1 cellular context compared by ENCODE assay signal in the genomic region with DNA sequence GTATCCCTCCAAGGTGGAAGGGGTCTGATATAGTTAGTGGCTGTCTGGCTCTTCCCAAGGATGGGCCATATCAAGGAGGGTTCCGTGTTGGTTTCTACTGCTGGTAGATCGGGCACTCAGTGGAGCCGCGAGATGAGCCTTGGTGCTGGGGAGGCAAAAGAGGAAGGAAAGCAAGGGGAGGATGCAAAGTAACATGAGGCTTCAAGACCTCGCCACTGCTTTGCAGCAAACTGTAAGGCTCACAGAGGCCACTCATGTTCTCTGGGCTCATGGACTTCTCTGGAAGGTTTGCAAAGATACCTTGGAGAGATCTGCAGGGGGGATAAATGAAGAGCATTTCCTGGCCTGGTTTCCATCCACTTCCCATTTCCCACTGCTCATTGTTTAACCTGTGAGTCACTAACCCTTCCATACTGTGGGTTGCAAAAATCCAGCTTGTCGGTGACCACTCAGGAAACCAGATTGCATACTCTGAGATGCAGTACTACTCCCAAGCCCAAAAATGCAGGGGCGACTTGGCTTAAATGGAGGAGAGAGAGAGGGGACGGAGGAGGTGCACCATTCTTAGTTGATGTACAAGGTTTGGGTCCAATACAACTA.
TF ChIP-seq lines count a peak whose summit lies in the region.

No MANE protein-coding gene starts in this region.

TF ChIP-seq in endothelial cell of umbilical vein, 7 proteins besides CTCF, POLR2A, EP300 and RAD21 (continued from another document):
- TF ChIP-seq MAX (IDR thresholded peaks at IDR 0.05; ENCODE audit: insufficient read depth, insufficient read length) = no peak
- peak; percentile 83 for TF ChIP-seq JUN (IDR thresholded peaks at IDR 0.05; ENCODE audit: borderline replicate concordance, insufficient read depth, insufficient read length, low read depth)
TF ChIP-seq in endothelial cell of umbilical vein: peak in this region for 4.
